1 cellular context compared by ENCODE assay signal in the genomic region with DNA sequence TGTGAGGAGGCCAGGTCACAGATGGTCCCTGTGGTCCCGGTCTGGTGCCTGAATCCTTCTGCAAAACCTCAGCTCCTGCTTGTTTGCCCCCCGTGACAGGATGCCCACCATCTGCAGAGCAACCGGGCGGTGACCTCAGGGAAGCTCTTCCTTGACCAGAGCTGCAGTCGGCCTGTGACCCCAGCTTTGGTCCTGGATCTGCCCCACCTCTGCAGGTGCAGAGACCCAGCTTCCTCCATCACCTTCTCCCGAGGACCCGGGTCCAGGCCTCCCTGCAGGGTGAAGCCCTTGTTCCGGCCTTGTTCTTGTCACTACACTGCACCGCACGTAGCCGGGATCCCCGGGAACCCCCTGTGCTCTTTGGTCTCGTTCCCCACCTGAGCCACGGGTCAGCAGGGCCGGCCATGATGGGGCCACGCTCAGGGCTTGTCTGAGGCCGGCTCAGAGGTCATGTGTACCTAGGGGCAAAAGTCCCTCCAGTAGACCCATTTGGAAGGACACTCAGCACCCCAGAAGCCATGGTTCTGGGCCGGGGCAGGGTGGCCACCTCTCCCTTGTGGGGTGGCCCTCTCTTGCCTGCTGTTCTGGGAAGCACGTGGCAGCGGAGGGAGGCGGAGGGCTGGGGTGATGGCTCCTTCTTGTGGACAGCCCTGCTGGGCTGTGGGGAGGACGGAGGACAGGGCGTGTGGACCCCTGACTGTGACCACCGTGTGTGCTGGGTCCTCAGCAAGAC.
TF ChIP-seq lines count a peak whose summit lies in the region.

No MANE protein-coding gene starts in this region.

TF ChIP-seq in HEK293, 187 proteins besides CTCF, POLR2A, EP300 and RAD21:
- no peak for TF ChIP-seq ZBTB20 (tag by site-specific recombination; IDR thresholded peaks at IDR 0.05)
- 0 out of 2 replicates have a peak, but pooled peaks have one; percentile 8 for TF ChIP-seq ZNF335 (tag by site-specific recombination; conservative IDR thresholded peaks at IDR 0.05)
